Comparison of ENCODE assay signal across 1 cellular context in genomic region chr10:4202936-4203335, GRCh38.
TF ChIP-seq lines count a peak whose summit lies in the region.

No MANE protein-coding gene starts in this region.

TF ChIP-seq in endothelial cell of umbilical vein, 7 proteins besides CTCF, POLR2A, EP300 and RAD21 (continued from another document):
- no peak for TF ChIP-seq MAX (IDR thresholded peaks at IDR 0.05; ENCODE audit: insufficient read depth, insufficient read length)
